11 cellular contexts compared by ENCODE assay signal in the genomic region with DNA sequence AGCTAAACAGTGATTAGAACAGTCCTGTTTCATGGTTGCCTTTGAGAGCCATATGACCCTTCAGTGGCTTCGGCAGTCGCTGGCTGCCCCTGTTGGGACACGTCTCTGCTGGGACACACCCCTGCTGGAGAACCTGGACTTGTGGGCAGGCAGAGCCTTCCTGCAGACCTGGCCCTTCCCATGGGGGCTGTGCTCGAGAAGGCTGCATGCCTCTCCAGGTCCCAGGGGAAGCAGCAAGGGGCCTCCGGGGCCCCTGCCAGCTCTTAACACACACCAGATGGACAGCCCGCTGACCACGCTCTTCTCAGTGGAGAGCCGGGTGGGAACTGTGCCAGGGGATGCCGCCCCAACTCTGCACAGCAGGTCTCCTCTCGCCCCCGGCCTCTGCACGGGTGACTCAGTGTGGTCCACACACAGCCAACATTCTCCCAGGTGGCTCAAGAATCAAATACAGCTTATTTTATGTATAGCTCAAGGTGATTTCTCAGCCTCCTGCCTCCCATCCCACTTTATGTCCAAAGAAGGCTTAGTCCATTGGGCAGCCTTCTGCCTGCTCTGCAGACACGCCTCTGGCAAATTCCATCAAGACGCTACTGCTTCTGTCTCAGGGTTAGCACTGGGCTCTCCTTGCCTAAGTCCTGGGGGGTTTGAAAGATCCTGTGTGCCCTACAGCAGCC.
DNase-seq lines count a peak whose midpoint lies in the region; ATAC-seq and TF ChIP-seq lines count a peak whose summit lies in the region.
"Had no signal": no experiment of that assay in that cellular context is flagged by ENCODE, and none has a peak within 500 bp of the region (broad histone marks: within the 10 kb centered on the region; RNA-seq: fewer than 3 reads in every experiment).

No MANE protein-coding gene starts in this region.

- no peaks in the 10 kb centered on the region for H3K27me3 ChIP-seq in breast epithelium
- H3K27me3 ChIP-seq in adipocyte (replicated peaks; ENCODE audit: control insufficient read depth, insufficient read depth, low read length) = no peaks in the 10 kb centered on the region
- no peaks in the 10 kb centered on the region for H3K27me3 ChIP-seq in gastroesophageal sphincter

- H3K36me3 ChIP-seq in breast epithelium (no peaks in the 10 kb centered on the region), adipocyte (ENCODE audit: control insufficient read depth, insufficient read depth, low read length, severe bottlenecking) (no peaks in the 10 kb centered on the region), gastroesophageal sphincter (no peaks in the 10 kb centered on the region)

- no peak overlapping the region for H3K9ac ChIP-seq in adipocyte (ENCODE audit: low read length)

- peak overlapping the region in 1 of 2 donors; percentile 52 for H3K27ac ChIP-seq in breast epithelium
- peak overlapping the region in 1 of 4 donors; percentile 24 for H3K27ac ChIP-seq in gastroesophageal sphincter

- no peak for TF ChIP-seq EP300 in gastroesophageal sphincter (IDR thresholded peaks at IDR 0.05)

- DNase-seq in MCF 10A (ENCODE audit: unreplicated experiment) = peak; percentile 93
- DNase-seq in breast epithelium (ENCODE audit: low spot score in 2 of 2) = no peak
- DNase-seq in adipocyte (ENCODE audit: low read depth) = peak; percentile 97
- peak; percentile 67 for DNase-seq in ureter (ENCODE audit: low spot score)
- no peak for DNase-seq in stimulated activated CD8-positive, alpha-beta memory T cell treated with anti-CD3 and anti-CD28 coated beads, Interleukin-4, amount 100 ng/mL, for 48 hours
- DNase-seq: NCI-H146; stimulated activated CD4-positive, alpha-beta T cell treated with anti-CD3 and anti-CD28 coated beads, Interleukin-15, amount 100 ng/mL, for 24 hours had no signal

- H3K27me3 Mint-ChIP-seq in MCF 10A (ENCODE audit: insufficient read depth, unreplicated experiment) = peaks cover 11% of the 10 kb centered on the region

- H3K4me3 ChIP-seq in breast epithelium (peak overlapping the region in 1 of 3 donors; percentile 49), adipocyte (ENCODE audit: low read length) (peak overlapping the region; percentile 38), gastroesophageal sphincter (peak overlapping the region in 1 of 2 donors; percentile 31)

- ATAC-seq in gastroesophageal sphincter = peak; percentile 16
- no peak for ATAC-seq in HG02884 (IDR thresholded peaks at IDR 0.05; ENCODE audit: unreplicated experiment)
- ATAC-seq in HG03025 (IDR thresholded peaks at IDR 0.05; ENCODE audit: low FRiP score, unreplicated experiment) = no peak
- ATAC-seq: stimulated activated memory B cell treated with anti-CD40 and anti-IgM and Interleukin-4, amounts not matched to agents 10 μg/mL and 1 μg/mL and 100 μg/mL, for 72 hours had no signal

- no peaks in the 10 kb centered on the region for H3K36me3 Mint-ChIP-seq in MCF 10A (ENCODE audit: insufficient read depth, unreplicated experiment)
- H3K36me3 Mint-ChIP-seq: stimulated activated memory B cell treated with anti-CD40 and anti-IgM and Interleukin-4, amounts not matched to agents 10 μg/mL and 1 μg/mL and 100 μg/mL, for 72 hours had no signal

- peaks cover 8% of the 10 kb centered on the region for H3K4me1 Mint-ChIP-seq in MCF 10A (ENCODE audit: insufficient read depth, unreplicated experiment)
- H3K4me1 Mint-ChIP-seq: stimulated activated memory B cell treated with anti-CD40 and anti-IgM and Interleukin-4, amounts not matched to agents 10 μg/mL and 1 μg/mL and 100 μg/mL, for 72 hours had no signal

- intact Hi-C loops in MCF 10A (cut with micrococcal nuclease) = no loop called here
- intact Hi-C loops in breast epithelium (cut with DNase I; ENCODE audit: low total_unique reads) = no loop called here

- no peak for TF ChIP-seq POLR2A in breast epithelium (IDR thresholded peaks at IDR 0.05)
- no peak for TF ChIP-seq POLR2A in gastroesophageal sphincter (IDR thresholded peaks at IDR 0.05)

- H3K27ac Mint-ChIP-seq in MCF 10A (ENCODE audit: low read depth, unreplicated experiment) = no peak overlapping the region
- H3K27ac Mint-ChIP-seq: stimulated activated memory B cell treated with anti-CD40 and anti-IgM and Interleukin-4, amounts not matched to agents 10 μg/mL and 1 μg/mL and 100 μg/mL, for 72 hours had no signal

- H3K9me3 Mint-ChIP-seq in MCF 10A (ENCODE audit: unreplicated experiment) = no peaks in the 10 kb centered on the region
- H3K9me3 Mint-ChIP-seq: stimulated activated memory B cell treated with anti-CD40 and anti-IgM and Interleukin-4, amounts not matched to agents 10 μg/mL and 1 μg/mL and 100 μg/mL, for 72 hours had no signal

- H3K9me3 ChIP-seq in breast epithelium (no peaks in the 10 kb centered on the region), adipocyte (ENCODE audit: control insufficient read depth, low read length) (no peaks in the 10 kb centered on the region), gastroesophageal sphincter (no peaks in the 10 kb centered on the region)

- peak overlapping the region; percentile 3 for H3K4me3 Mint-ChIP-seq in MCF 10A (ENCODE audit: unreplicated experiment)
- H3K4me3 Mint-ChIP-seq: stimulated activated memory B cell treated with anti-CD40 and anti-IgM and Interleukin-4, amounts not matched to agents 10 μg/mL and 1 μg/mL and 100 μg/mL, for 72 hours had no signal

- CTCF ChIA-PET in MCF 10A (lab: Yijun Ruan, JAX) = interaction anchor here (0.5 to 0.6 kb wide), 2 partner anchors 17 to 88 kb away, joined by 3 to 4 read pairs; no protein-coding TSS in a partner anchor

- WGBS in gastroesophageal sphincter (ENCODE audit: low coverage in 1 of 2), 2 donors = 23 to 60% methylated on average over 1 to 4 of the region's 14 CpGs

- BruUV-seq in MCF 10A (replicated peaks; lab: Mats Ljungman, UMichigan) = no TSS peak

- peaks cover 0 to 5% of the 10 kb centered on the region in 2 donors for H3K4me1 ChIP-seq in breast epithelium
- H3K4me1 ChIP-seq in adipocyte (ENCODE audit: control insufficient read depth, insufficient read depth, low read length) = peaks cover 12% of the 10 kb centered on the region
- H3K4me1 ChIP-seq in gastroesophageal sphincter = peaks cover 0 to 19% (median 0%) of the 10 kb centered on the region in 3 donors

- TF ChIP-seq CTCF in MCF 10A (IDR thresholded peaks at IDR 0.05; ENCODE audit: unreplicated experiment) = no peak
- no peak for TF ChIP-seq CTCF in breast epithelium (IDR thresholded peaks at IDR 0.05)
- TF ChIP-seq CTCF in gastroesophageal sphincter (IDR thresholded peaks at IDR 0.05) = no peak

- POLR2A ChIA-PET in MCF 10A (lab: Yijun Ruan, JAX) = interaction anchor here (0.9 kb wide), 1 partner anchor 70 kb away, joined by 4 read pairs; no protein-coding TSS in a partner anchor

Comparison
In these comparisons a context has a peak if more than half of its experiments do, and no peak if none do; other contexts are left out.
1. DNase-seq: peak in MCF 10A (single experiment), adipocyte (single experiment) and ureter (single experiment); none in breast epithelium (0 of 2) and stimulated activated CD8-positive, alpha-beta memory T cell treated with anti-CD3 and anti-CD28 coated beads, Interleukin-4, amount 100 ng/mL, for 48 hours (single experiment).